Comparison of ENCODE assay signal across 9 cellular contexts in the genomic region with DNA sequence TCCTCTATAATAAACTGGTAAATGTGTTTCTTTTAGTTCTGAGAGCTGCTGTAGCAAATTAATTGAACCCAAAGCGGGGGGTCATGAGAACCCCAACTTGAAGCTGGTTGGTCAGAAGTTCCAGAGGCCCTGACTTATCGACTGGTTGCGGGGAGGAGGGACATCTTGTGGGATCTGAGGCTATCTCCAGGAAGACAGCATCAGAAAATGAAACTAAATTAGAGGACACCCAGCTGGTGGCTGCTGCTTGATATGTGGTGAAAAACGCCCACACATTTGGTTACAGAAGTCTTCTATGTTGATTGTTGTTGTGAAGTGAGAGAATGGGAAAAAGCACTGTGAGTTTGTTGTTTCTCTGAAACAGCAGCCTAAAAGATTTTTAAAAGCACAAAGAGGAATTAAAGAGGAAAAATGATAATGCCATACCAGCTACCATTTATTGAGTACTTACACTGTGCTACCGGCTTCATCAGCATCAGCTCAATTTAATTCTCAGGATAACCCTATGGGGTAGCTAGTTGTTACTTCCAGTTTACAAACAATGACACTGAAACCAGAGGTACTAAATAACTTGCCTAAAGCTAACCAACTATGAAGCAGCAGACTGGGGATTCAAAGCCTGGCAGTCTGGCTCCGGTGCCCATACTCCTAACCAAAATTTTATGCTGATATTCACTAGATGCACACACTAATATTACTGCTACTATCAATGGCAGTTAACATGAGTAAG. TPM values are rescaled to one million over a fixed set of nuclear protein-coding genes. Genes with fewer than 3 reads are reported as not detected.
A peak's percentile ranks its signal among the peaks of the same experiment; 100 is the strongest.
DNase-seq lines count a peak whose midpoint lies in the region; ATAC-seq lines count a peak whose summit lies in the region.
"Had no signal": no experiment of that assay in that cellular context is flagged by ENCODE, and none has a peak within 500 bp of the region (broad histone marks: within the 10 kb centered on the region; RNA-seq: fewer than 3 reads in every experiment).

No MANE protein-coding gene starts in this region.

- intact Hi-C loops in activated T-helper 2 cell treated with anti-CD3 and anti-CD28 coated beads, Interferon-gamma antibody, Interleukin-2, Interleukin-4, amounts not matched to agents 10 μg/mL and 5 μg/mL and 100 μg/mL, durations not matched to agents 14 hours and 24 hours and 36 hours (cut with micrococcal nuclease), result loop anchor here (2.0 kb wide), 1 partner anchor 24 kb away; a partner anchor contains a TSS

- peaks cover 90% of the 10 kb centered on the region for H3K36me3 Mint-ChIP-seq in activated T-helper 2 cell treated with anti-CD3 and anti-CD28 coated beads, Interferon-gamma antibody, Interleukin-2, Interleukin-4, amounts not matched to agents 10 μg/mL and 5 μg/mL and 100 μg/mL, durations not matched to agents 14 hours and 24 hours and 36 hours (ENCODE audit: low read depth)

- peaks cover 53% of the 10 kb centered on the region for H3K4me1 Mint-ChIP-seq in activated T-helper 2 cell treated with anti-CD3 and anti-CD28 coated beads, Interferon-gamma antibody, Interleukin-2, Interleukin-4, amounts not matched to agents 10 μg/mL and 5 μg/mL and 100 μg/mL, durations not matched to agents 14 hours and 24 hours and 36 hours (ENCODE audit: low read depth)
- peaks cover 58% of the 10 kb centered on the region for H3K4me1 Mint-ChIP-seq in stimulated activated naive CD8-positive, alpha-beta T cell treated with anti-CD3 and anti-CD28 coated beads, Interleukin-15, amount 100 ng/mL, for 72 hours

- no peak overlapping the region for H3K4me3 Mint-ChIP-seq in activated T-helper 2 cell treated with anti-CD3 and anti-CD28 coated beads, Interferon-gamma antibody, Interleukin-2, Interleukin-4, amounts not matched to agents 10 μg/mL and 5 μg/mL and 100 μg/mL, durations not matched to agents 14 hours and 24 hours and 36 hours (ENCODE audit: low read depth)
- peak overlapping the region; percentile 8 to 17 for H3K4me3 Mint-ChIP-seq in stimulated activated naive CD8-positive, alpha-beta T cell treated with anti-CD3 and anti-CD28 coated beads, Interleukin-15, amount 100 ng/mL, for 72 hours

- H3K9me3 Mint-ChIP-seq in activated T-helper 2 cell treated with anti-CD3 and anti-CD28 coated beads, Interferon-gamma antibody, Interleukin-2, Interleukin-4, amounts not matched to agents 10 μg/mL and 5 μg/mL and 100 μg/mL, durations not matched to agents 14 hours and 24 hours and 36 hours, result no peaks in the 10 kb centered on the region
- no peaks in the 10 kb centered on the region for H3K9me3 Mint-ChIP-seq in stimulated activated naive CD8-positive, alpha-beta T cell treated with anti-CD3 and anti-CD28 coated beads, Interleukin-15, amount 100 ng/mL, for 72 hours

- H3K27me3 Mint-ChIP-seq in activated T-helper 2 cell treated with anti-CD3 and anti-CD28 coated beads, Interferon-gamma antibody, Interleukin-2, Interleukin-4, amounts not matched to agents 10 μg/mL and 5 μg/mL and 100 μg/mL, durations not matched to agents 14 hours and 24 hours and 36 hours (ENCODE audit: low read depth), result no peaks in the 10 kb centered on the region
- no peaks in the 10 kb centered on the region for H3K27me3 Mint-ChIP-seq in stimulated activated naive CD8-positive, alpha-beta T cell treated with anti-CD3 and anti-CD28 coated beads, Interleukin-15, amount 100 ng/mL, for 72 hours

- DNase-seq in stimulated activated CD4-positive, alpha-beta T cell treated with anti-CD3 and anti-CD28 coated beads, Interleukin-15, amount 100 ng/mL, for 24 hours, result peak; percentile 39
- DNase-seq in stimulated activated CD4-positive, alpha-beta T cell treated with anti-CD3 and anti-CD28 coated beads, Interleukin-4, amount 100 ng/mL, for 1 hour, result no peak
- DNase-seq in activated T-helper 2 cell treated with anti-CD3 and anti-CD28 coated beads, Interferon-gamma antibody, Interleukin-2, Interleukin-4, amounts not matched to agents 10 μg/mL and 5 μg/mL and 100 μg/mL, durations not matched to agents 14 hours and 24 hours and 36 hours (ENCODE audit: low spot score), result peak; percentile 41
- DNase-seq in stimulated activated naive CD8-positive, alpha-beta T cell treated with anti-CD3 and anti-CD28 coated beads, Interleukin-15, amount 100 ng/mL, for 72 hours, result peak; percentile 39 to 44
- DNase-seq in DMS79 treated with DMSO at 0.1 percent for 48 hours (lab: John Stamatoyannopoulos, UW), result no peak
- no peak for DNase-seq in EL
- no peak for DNase-seq in glomerular visceral epithelial cell (ENCODE audit: extremely low spot score)
- DNase-seq: amniotic stem cell had no signal

- peak; percentile 82 for ATAC-seq in HG02973 (IDR thresholded peaks at IDR 0.05; ENCODE audit: unreplicated experiment)
- ATAC-seq in stimulated activated naive CD8-positive, alpha-beta T cell treated with anti-CD3 and anti-CD28 coated beads, Interleukin-15, amount 100 ng/mL, for 72 hours, result peak; percentile 90

- peak overlapping the region; percentile 24 for H3K27ac Mint-ChIP-seq in activated T-helper 2 cell treated with anti-CD3 and anti-CD28 coated beads, Interferon-gamma antibody, Interleukin-2, Interleukin-4, amounts not matched to agents 10 μg/mL and 5 μg/mL and 100 μg/mL, durations not matched to agents 14 hours and 24 hours and 36 hours
- peak overlapping the region; percentile 38 to 42 for H3K27ac Mint-ChIP-seq in stimulated activated naive CD8-positive, alpha-beta T cell treated with anti-CD3 and anti-CD28 coated beads, Interleukin-15, amount 100 ng/mL, for 72 hours

RNA-seq across cellular contexts. Expression of a gene that starts 24.3 kb away (rescaled TPM):
- 276 and 277 TPM in 2 replicates for total RNA-seq in activated T-helper 2 cell treated with anti-CD3 and anti-CD28 coated beads, Interferon-gamma antibody, Interleukin-2, Interleukin-4, amounts not matched to agents 10 μg/mL and 5 μg/mL and 100 μg/mL, durations not matched to agents 14 hours and 24 hours and 36 hours

RNA-seq across cellular contexts. Expression of a gene that starts 24.4 kb away (rescaled TPM):
- 27.7 and 31.2 TPM in 2 replicates for total RNA-seq in activated T-helper 2 cell treated with anti-CD3 and anti-CD28 coated beads, Interferon-gamma antibody, Interleukin-2, Interleukin-4, amounts not matched to agents 10 μg/mL and 5 μg/mL and 100 μg/mL, durations not matched to agents 14 hours and 24 hours and 36 hours

RNA-seq across cellular contexts. Expression of a gene that starts 30.6 kb away (rescaled TPM):
- 2.1 and 2.3 TPM in 2 replicates for total RNA-seq in activated T-helper 2 cell treated with anti-CD3 and anti-CD28 coated beads, Interferon-gamma antibody, Interleukin-2, Interleukin-4, amounts not matched to agents 10 μg/mL and 5 μg/mL and 100 μg/mL, durations not matched to agents 14 hours and 24 hours and 36 hours

RNA-seq across cellular contexts. Expression of a gene that starts 53.8 kb away (rescaled TPM):
- total RNA-seq in activated T-helper 2 cell treated with anti-CD3 and anti-CD28 coated beads, Interferon-gamma antibody, Interleukin-2, Interleukin-4, amounts not matched to agents 10 μg/mL and 5 μg/mL and 100 μg/mL, durations not matched to agents 14 hours and 24 hours and 36 hours, result 2.1 and 5.2 TPM in 2 replicates

RNA-seq across cellular contexts. Expression of a gene that starts 59.6 kb away (rescaled TPM):
- 0.11 TPM in 1 of 2 replicates, not detected in the other for total RNA-seq in activated T-helper 2 cell treated with anti-CD3 and anti-CD28 coated beads, Interferon-gamma antibody, Interleukin-2, Interleukin-4, amounts not matched to agents 10 μg/mL and 5 μg/mL and 100 μg/mL, durations not matched to agents 14 hours and 24 hours and 36 hours

Comparison
In these comparisons a context has a peak if more than half of its experiments do, and no peak if none do; other contexts are left out.
1. DNase-seq: peak in stimulated activated CD4-positive, alpha-beta T cell treated with anti-CD3 and anti-CD28 coated beads, Interleukin-15, amount 100 ng/mL, for 24 hours (single experiment), activated T-helper 2 cell treated with anti-CD3 and anti-CD28 coated beads, Interferon-gamma antibody, Interleukin-2, Interleukin-4, amounts not matched to agents 10 μg/mL and 5 μg/mL and 100 μg/mL, durations not matched to agents 14 hours and 24 hours and 36 hours (single experiment) and stimulated activated naive CD8-positive, alpha-beta T cell treated with anti-CD3 and anti-CD28 coated beads, Interleukin-15, amount 100 ng/mL, for 72 hours (2 of 2); none in stimulated activated CD4-positive, alpha-beta T cell treated with anti-CD3 and anti-CD28 coated beads, Interleukin-4, amount 100 ng/mL, for 1 hour (single experiment), DMS79 treated with DMSO at 0.1 percent for 48 hours (single experiment), EL (single experiment) and glomerular visceral epithelial cell (single experiment).